14 cellular contexts compared by ENCODE assay signal in genomic region chr19:47858646-47859285, GRCh38. TPM values are rescaled to one million over a fixed set of nuclear protein-coding genes. Genes with fewer than 3 reads are reported as not detected.
"Had no signal": no experiment of that assay in that cellular context is flagged by ENCODE, and none has a peak within 500 bp of the region (broad histone marks: within the 10 kb centered on the region; RNA-seq: fewer than 3 reads in every experiment).

TSS of gene TPRX2 (plus strand) at chr19:47859235. CDS start at chr19:47859247, 12 bp downstream.

RNA-seq across cellular contexts. Expression of gene TPRX2, which starts in this region (rescaled TPM):
- total RNA-seq: activated CD4-positive, alpha-beta memory T cell treated with anti-CD3 and anti-CD28 coated beads, Interleukin-2, amount 10 ng/mL, durations not matched to agents 7 days and 5 days; activated CD4-positive, alpha-beta T cell treated with anti-CD3 and anti-CD28 coated beads, Interleukin-2, amount 10 ng/mL, durations not matched to agents 7 days and 5 days; activated naive CD4-positive, alpha-beta T cell treated with anti-CD3 and anti-CD28 coated beads, Interleukin-2, amount 50 U/mL, for 72 hours; activated naive CD8-positive, alpha-beta T cell treated with anti-CD3 and anti-CD28 coated beads, Interleukin-2, amount 10 ng/mL, durations not matched to agents 7 days and 5 days; activated T-cell treated with anti-CD3 and anti-CD28 coated beads, Interleukin-2, amount 50 U/mL, for 72 hours; ascending aorta; breast epithelium; cardiac muscle cell; cerebellum; dermis blood vessel endothelial cell; esophagus muscularis mucosa; gastroesophageal sphincter; glomerular endothelial cell; T-helper 17 cell had no signal
- polyA plus RNA-seq: cardiac muscle cell had no signal
